Comparison of ENCODE assay signal across 10 cellular contexts in the genomic region with DNA sequence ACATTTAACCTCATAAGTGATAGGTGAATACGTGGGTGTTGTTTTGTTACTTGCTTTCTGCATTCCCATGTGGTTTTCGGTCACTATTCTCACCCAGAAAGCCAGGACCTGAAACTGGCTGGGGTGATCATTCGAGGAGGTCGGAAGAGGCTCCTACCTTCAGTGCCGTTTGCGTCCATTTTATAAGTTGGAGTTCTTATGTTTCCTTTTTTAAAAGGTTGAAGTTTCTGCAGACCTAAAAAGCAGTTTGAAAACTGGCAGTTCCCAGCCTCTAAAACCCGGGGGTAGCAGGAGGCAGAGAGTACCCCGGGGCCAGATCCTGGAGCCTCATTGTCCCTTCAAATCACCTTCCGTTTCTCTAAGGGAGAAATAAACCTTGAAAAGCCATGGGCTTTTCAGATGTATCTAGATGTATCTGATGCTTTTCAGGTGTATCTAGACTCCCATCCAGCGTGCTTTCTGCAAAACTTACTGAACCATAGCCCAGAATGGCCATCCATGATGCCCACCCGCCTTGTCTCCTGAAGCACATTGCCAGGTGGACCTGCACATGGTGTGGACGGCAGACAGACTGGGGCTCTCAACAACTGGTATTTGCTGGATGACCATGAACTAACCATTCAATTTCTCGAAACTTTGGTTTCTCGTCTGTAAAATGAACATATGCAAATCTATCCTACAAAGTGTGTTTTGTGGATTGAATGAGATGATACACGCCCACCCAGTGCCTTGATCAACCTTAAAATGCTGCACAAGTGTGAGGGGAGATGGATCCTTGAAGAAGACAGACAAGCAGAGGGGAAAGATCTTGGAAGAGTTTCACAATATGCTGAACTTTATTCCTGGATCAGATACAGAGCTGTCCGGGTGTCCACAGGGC. TPM values are rescaled to one million over a fixed set of nuclear protein-coding genes. Genes with fewer than 3 reads are reported as not detected.
DNase-seq lines count a peak whose midpoint lies in the region; ATAC-seq and TF ChIP-seq lines count a peak whose summit lies in the region.
"Had no signal": no experiment of that assay in that cellular context is flagged by ENCODE, and none has a peak within 500 bp of the region (broad histone marks: within the 10 kb centered on the region; RNA-seq: fewer than 3 reads in every experiment).

No MANE protein-coding gene starts in this region.

- H3K4me3 ChIP-seq in Karpas-422 (ENCODE audit: low read length): peak overlapping the region; percentile 93
- peak overlapping the region; percentile 74 to 80 for H3K4me3 ChIP-seq in cardiac fibroblast (replicated peaks in 1 of 2; ENCODE audit: low read depth in 2 of 2, low read length in 2 of 2)

- H3K9me3 ChIP-seq in Karpas-422 (ENCODE audit: low read length): no peaks in the 10 kb centered on the region

- H3K79me2 ChIP-seq in Karpas-422 (ENCODE audit: low read length): peaks cover 55% of the 10 kb centered on the region

- ATAC-seq in omental fat pad (ENCODE audit: low FRiP score): no peak

- H3K9ac ChIP-seq in Karpas-422 (ENCODE audit: low read length): peak overlapping the region; percentile 94

- peaks cover 83% of the 10 kb centered on the region for H3K4me1 Mint-ChIP-seq in CD14-positive monocyte
- peaks cover 12% of the 10 kb centered on the region for H3K4me1 Mint-ChIP-seq in nephron progenitor cell

- H3K36me3 Mint-ChIP-seq in CD14-positive monocyte (peaks cover 28 to 32% of the 10 kb centered on the region in 2 donors), nephron progenitor cell (ENCODE audit: low read depth) (no peaks in the 10 kb centered on the region)

- H3K9me3 Mint-ChIP-seq in CD14-positive monocyte (no peaks in the 10 kb centered on the region), nephron progenitor cell (no peaks in the 10 kb centered on the region)

- peaks cover 0 to 2% (median 0%) of the 10 kb centered on the region in 3 donors for H3K27me3 Mint-ChIP-seq in CD14-positive monocyte (ENCODE audit: low read depth in 3 of 3)
- H3K27me3 Mint-ChIP-seq in nephron progenitor cell (ENCODE audit: low read depth, poor library complexity): peaks cover 88% of the 10 kb centered on the region

- no peak for TF ChIP-seq CTCF in CD14-positive monocyte (IDR thresholded peaks at IDR 0.05)
- no peak for TF ChIP-seq CTCF in cardiac fibroblast (IDR thresholded peaks at IDR 0.05; ENCODE audit: low read depth, low read length)
- no peak for TF ChIP-seq CTCF in nephron progenitor cell (IDR thresholded peaks at IDR 0.05)
- TF ChIP-seq CTCF in omental fat pad (IDR thresholded peaks at IDR 0.05): no peak

- H3K4me3 Mint-ChIP-seq in CD14-positive monocyte: peak overlapping the region; percentile 98 to 99
- H3K4me3 Mint-ChIP-seq in nephron progenitor cell: peak overlapping the region; percentile 83

- H4K20me1 ChIP-seq in Karpas-422 (ENCODE audit: insufficient read depth, low read depth, low read length): no peaks in the 10 kb centered on the region

- H3K27me3 ChIP-seq in Karpas-422 (ENCODE audit: low read length): no peaks in the 10 kb centered on the region

- peaks cover 7% of the 10 kb centered on the region for H3K36me3 ChIP-seq in Karpas-422 (ENCODE audit: insufficient read depth, low read length)

- H3K27ac Mint-ChIP-seq in CD14-positive monocyte (peak overlapping the region in 6 of 7 donors; percentile 18 to 97 (median 74)), nephron progenitor cell (no peak overlapping the region)

- DNase-seq in CD14-positive monocyte (ENCODE audit: low spot score): no peak
- DNase-seq in Karpas-422: peak; percentile 60
- DNase-seq in cardiac fibroblast (ENCODE audit: low read depth in 2 of 2): no peak
- no peak for DNase-seq in nephron progenitor cell
- no peak for DNase-seq in head of caudate nucleus
- DNase-seq in KBM-7: no peak
- DNase-seq in MV-4-11 (lab: John Stamatoyannopoulos, UW): no peak
- no peak for DNase-seq in omental fat pad (ENCODE audit: low spot score)

- in situ Hi-C loops in KBM-7 (cut with MboI; ENCODE audit: low pct_unique_long_range_greater_than_20kb, low sequenced_read_pairs): no loop called here

- H3K27ac ChIP-seq in Karpas-422 (ENCODE audit: low read length): peak overlapping the region; percentile 76

- 0 out of 2 replicates have a peak overlapping the region, but pooled peaks have one; percentile 11 for H2AFZ ChIP-seq in Karpas-422 (ENCODE audit: low read length)

- intact Hi-C loops in CD14-positive monocyte (cut with micrococcal nuclease): no loop called here
- intact Hi-C loops in head of caudate nucleus (cut with DNase I): no loop called here

- peak overlapping the region; percentile 81 for H3K4me2 ChIP-seq in Karpas-422 (ENCODE audit: low read depth, low read length, poor library complexity, severe bottlenecking)

- peaks cover 72% of the 10 kb centered on the region for H3K4me1 ChIP-seq in Karpas-422 (ENCODE audit: low read length)

- no peaks in the 10 kb centered on the region for H3K9me2 ChIP-seq in Karpas-422 (replicated peaks; ENCODE audit: insufficient read depth, low read length)

RNA-seq across cellular contexts. Expression of a gene that starts 1.3 kb away (rescaled TPM):
- polyA plus RNA-seq in CD14-positive monocyte: 10 to 100 TPM; 10.3 to 21.6 TPM
- 103 and 116 TPM in 2 replicates for total RNA-seq in Karpas-422 (2014; rRNA removed; shearing (Covaris generic); ENCODE audit: low replicate concordance)
- total RNA-seq in omental fat pad: 100 to 1,000 TPM in 1 of 4 donors, 10 to 100 TPM in 3; 20.6 to 189 (median 43.2) TPM

RNA-seq across cellular contexts. Expression of a gene that starts 28.9 kb away (rescaled TPM):
- polyA plus RNA-seq in CD14-positive monocyte: 1 to 10 TPM; 1.3 to 2.1 TPM
- 0.32 and 0.48 TPM in 2 replicates for total RNA-seq in Karpas-422 (2014; rRNA removed; shearing (Covaris generic); ENCODE audit: low replicate concordance)
- total RNA-seq in omental fat pad: 10 to 100 TPM in 1 of 4 donors, 1 to 10 TPM in 2, under 1 TPM in 1; 0.84 to 61.5 (median 5.9) TPM
- total RNA-seq: LHCN-M2, myocyte had no signal

RNA-seq across cellular contexts. Expression of a gene that starts 58.7 kb away (rescaled TPM):
- polyA plus RNA-seq in CD14-positive monocyte: 100 to 1,000 TPM; 179 to 186 TPM
- total RNA-seq in Karpas-422 (2014; rRNA removed; shearing (Covaris generic); ENCODE audit: low replicate concordance): 98.1 and 112 TPM in 2 replicates
- total RNA-seq in omental fat pad: 100 to 1,000 TPM; 151 to 170 (median 162) TPM
